Comparison of ENCODE assay signal across 21 cellular contexts in genomic region chr12:69886715-69887114, GRCh38.
DNase-seq lines count a peak whose midpoint lies in the region; ATAC-seq, FAIRE-seq and TF ChIP-seq lines count a peak whose summit lies in the region.
"Had no signal": no experiment of that assay in that cellular context is flagged by ENCODE, and none has a peak within 500 bp of the region (broad histone marks: within the 10 kb centered on the region; RNA-seq: fewer than 3 reads in every experiment).

No MANE protein-coding gene starts in this region.

- H4K20me1 ChIP-seq in keratinocyte (ENCODE audit: control insufficient read depth, extremely low read depth, insufficient read depth, low read length), result no peaks in the 10 kb centered on the region
- H4K20me1 ChIP-seq: BLaER1 treated with 17β-estradiol and CSF1 and Interleukin-3, amounts not matched to agents 10 nM and 100 nM had no signal

- H3K9me3 Mint-ChIP-seq in activated T-helper 1 cell treated with anti-CD3 and anti-CD28 coated beads, Interleukin-12 subunit alpha, Interleukin-12 subunit beta, Interleukin-2, Interleukin-4 antibody, amounts not matched to agents 30 ng/mL and 10 ng/mL and 1 ng/mL, durations not matched to agents 14 hours and 24 hours and 36 hours, result no peaks in the 10 kb centered on the region
- H3K9me3 Mint-ChIP-seq: CD8-positive, alpha-beta T cell; HFFc6; T-helper 1 cell treated with Interleukin-12 subunit alpha and Interleukin-12 subunit beta and Interleukin-4 antibody, amounts not matched to agents 30 μg/mL and 1 μg/mL, for 36 hours had no signal

- no peak for TF ChIP-seq CTCF in keratinocyte (optimal IDR thresholded peaks at IDR 0.05 in 1 of 3, IDR thresholded peaks at IDR 0.05 in 1 of 3, conservative IDR thresholded peaks at IDR 0.05 in 1 of 3; ENCODE audit: extremely low read depth in 1 of 3, insufficient read depth in 2 of 3, low read length in 3 of 3)

- H3K4me1 Mint-ChIP-seq in activated T-helper 1 cell treated with anti-CD3 and anti-CD28 coated beads, Interleukin-12 subunit alpha, Interleukin-12 subunit beta, Interleukin-2, Interleukin-4 antibody, amounts not matched to agents 30 ng/mL and 10 ng/mL and 1 ng/mL, durations not matched to agents 14 hours and 24 hours and 36 hours (ENCODE audit: low read depth), result no peaks in the 10 kb centered on the region

- intact Hi-C loops in activated T-helper 1 cell treated with anti-CD3 and anti-CD28 coated beads, Interleukin-12 subunit alpha, Interleukin-12 subunit beta, Interleukin-2, Interleukin-4 antibody, amounts not matched to agents 30 ng/mL and 10 ng/mL and 1 ng/mL, durations not matched to agents 14 hours and 24 hours and 36 hours (cut with micrococcal nuclease), result no loop called here

- H3K79me2 ChIP-seq in keratinocyte (ENCODE audit: control insufficient read depth, insufficient read depth, low read length), result no peaks in the 10 kb centered on the region

- DNase-seq in DMS 273 (lab: John Stamatoyannopoulos, UW; ENCODE audit: unreplicated experiment), result peak; percentile 32
- DNase-seq in DMS 273 treated with DMSO at 0.1 percent for 48 hours (lab: John Stamatoyannopoulos, UW), result no peak
- peak; percentile 65 for DNase-seq in NCI-H446 treated with DMSO at 0.1 percent for 48 hours (lab: John Stamatoyannopoulos, UW)
- DNase-seq in keratinocyte (ENCODE audit: low read depth, low spot score), result no peak
- no peak for DNase-seq in activated T-helper 1 cell treated with anti-CD3 and anti-CD28 coated beads, Interleukin-12 subunit alpha, Interleukin-12 subunit beta, Interleukin-2, Interleukin-4 antibody, amounts not matched to agents 30 ng/mL and 10 ng/mL and 1 ng/mL, durations not matched to agents 14 hours and 24 hours and 36 hours (ENCODE audit: low spot score)
- DNase-seq in effector CD4-positive, alpha-beta T cell, result no peak
- DNase-seq in AG08396 (ENCODE audit: low spot score), result no peak
- DNase-seq: ACHN; CD8-positive, alpha-beta T cell; EL; GF-D8; H9; HFFc6; IMR-90; NCI-H226; NCI-H82; PC-3 had no signal

- H3K27ac Mint-ChIP-seq in activated T-helper 1 cell treated with anti-CD3 and anti-CD28 coated beads, Interleukin-12 subunit alpha, Interleukin-12 subunit beta, Interleukin-2, Interleukin-4 antibody, amounts not matched to agents 30 ng/mL and 10 ng/mL and 1 ng/mL, durations not matched to agents 14 hours and 24 hours and 36 hours, result no peak overlapping the region
- H3K27ac Mint-ChIP-seq: CD8-positive, alpha-beta T cell; H9; HFFc6; T-helper 1 cell treated with Interleukin-12 subunit alpha and Interleukin-12 subunit beta and Interleukin-4 antibody, amounts not matched to agents 30 μg/mL and 1 μg/mL, for 36 hours had no signal

- H3K4me1 ChIP-seq in keratinocyte (ENCODE audit: control insufficient read depth, extremely low read depth, insufficient read depth, low read length), result no peaks in the 10 kb centered on the region

- no peaks in the 10 kb centered on the region for H3K27me3 Mint-ChIP-seq in activated T-helper 1 cell treated with anti-CD3 and anti-CD28 coated beads, Interleukin-12 subunit alpha, Interleukin-12 subunit beta, Interleukin-2, Interleukin-4 antibody, amounts not matched to agents 30 ng/mL and 10 ng/mL and 1 ng/mL, durations not matched to agents 14 hours and 24 hours and 36 hours (ENCODE audit: insufficient read depth)

- H3K4me2 ChIP-seq in keratinocyte (ENCODE audit: control insufficient read depth, extremely low read depth, insufficient read depth, low read depth, low read length), result no peak overlapping the region

- H3K36me3 ChIP-seq in keratinocyte (ENCODE audit: control insufficient read depth in 2 of 2, extremely low read depth in 1 of 2, insufficient read depth in 2 of 2, low read length in 2 of 2), result no peaks in the 10 kb centered on the region
- H3K36me3 ChIP-seq: BLaER1 treated with 17β-estradiol and CSF1 and Interleukin-3, amounts not matched to agents 10 nM and 100 nM had no signal

- H2AFZ ChIP-seq in keratinocyte (ENCODE audit: control insufficient read depth, low read length), result no peak overlapping the region

- dilution Hi-C loops in keratinocyte (cut with MboI; ENCODE audit: extremely low pct_ligation_motif_present, low sequenced_read_pairs), result no loop called here

- no peaks in the 10 kb centered on the region for H3K9me1 ChIP-seq in keratinocyte (ENCODE audit: control insufficient read depth, extremely low read depth, insufficient read depth, low read length)

- no peak for ATAC-seq in GM19023 (IDR thresholded peaks at IDR 0.05; ENCODE audit: unreplicated experiment)
- ATAC-seq: CD8-positive, alpha-beta T cell; PC-3 had no signal

- H3K9me3 ChIP-seq in keratinocyte (ENCODE audit: control insufficient read depth, low read depth, low read length), result no peaks in the 10 kb centered on the region
- H3K9me3 ChIP-seq: BLaER1 treated with 17β-estradiol and CSF1 and Interleukin-3, amounts not matched to agents 10 nM and 100 nM had no signal

- H3K27me3 ChIP-seq in keratinocyte (ENCODE audit: control insufficient read depth, extremely low read depth, insufficient read depth, low read length), result no peaks in the 10 kb centered on the region
- H3K27me3 ChIP-seq: BLaER1 treated with 17β-estradiol and CSF1 and Interleukin-3, amounts not matched to agents 10 nM and 100 nM had no signal

- peak; percentile 13 for FAIRE-seq in keratinocyte (lab: Jason Lieb, UNC)

- H3K36me3 Mint-ChIP-seq in activated T-helper 1 cell treated with anti-CD3 and anti-CD28 coated beads, Interleukin-12 subunit alpha, Interleukin-12 subunit beta, Interleukin-2, Interleukin-4 antibody, amounts not matched to agents 30 ng/mL and 10 ng/mL and 1 ng/mL, durations not matched to agents 14 hours and 24 hours and 36 hours (ENCODE audit: low read depth), result no peaks in the 10 kb centered on the region
- H3K36me3 Mint-ChIP-seq: CD8-positive, alpha-beta T cell had no signal

- no peak overlapping the region for H3K9ac ChIP-seq in keratinocyte (ENCODE audit: control insufficient read depth, extremely low read depth, insufficient read depth, low read length)
- H3K9ac ChIP-seq: BLaER1 treated with 17β-estradiol and CSF1 and Interleukin-3, amounts not matched to agents 10 nM and 100 nM had no signal

- no peak overlapping the region for H3K4me3 Mint-ChIP-seq in activated T-helper 1 cell treated with anti-CD3 and anti-CD28 coated beads, Interleukin-12 subunit alpha, Interleukin-12 subunit beta, Interleukin-2, Interleukin-4 antibody, amounts not matched to agents 30 ng/mL and 10 ng/mL and 1 ng/mL, durations not matched to agents 14 hours and 24 hours and 36 hours
- H3K4me3 Mint-ChIP-seq: CD8-positive, alpha-beta T cell; H9; HFFc6; T-helper 1 cell treated with Interleukin-12 subunit alpha and Interleukin-12 subunit beta and Interleukin-4 antibody, amounts not matched to agents 30 μg/mL and 1 μg/mL, for 36 hours had no signal

- no peak overlapping the region for H3K27ac ChIP-seq in keratinocyte (ENCODE audit: control insufficient read depth, insufficient read depth, low read length)
- H3K27ac ChIP-seq: 22Rv1; BLaER1 treated with 17β-estradiol and CSF1 and Interleukin-3, amounts not matched to agents 10 nM and 100 nM had no signal

- no peak overlapping the region for H3K4me3 ChIP-seq in keratinocyte (ENCODE audit: control insufficient read depth in 2 of 3, extremely low read depth in 1 of 3, insufficient read depth in 2 of 3, low read depth in 1 of 3, low read length in 3 of 3)
- H3K4me3 ChIP-seq: BLaER1 treated with 17β-estradiol and CSF1 and Interleukin-3, amounts not matched to agents 10 nM and 100 nM had no signal

Comparison
In these comparisons a context has a peak if more than half of its experiments do, and no peak if none do; other contexts are left out.
1. DNase-seq: peak in DMS 273 (single experiment) and NCI-H446 treated with DMSO at 0.1 percent for 48 hours (single experiment); none in DMS 273 treated with DMSO at 0.1 percent for 48 hours (single experiment), keratinocyte (single experiment), activated T-helper 1 cell treated with anti-CD3 and anti-CD28 coated beads, Interleukin-12 subunit alpha, Interleukin-12 subunit beta, Interleukin-2, Interleukin-4 antibody, amounts not matched to agents 30 ng/mL and 10 ng/mL and 1 ng/mL, durations not matched to agents 14 hours and 24 hours and 36 hours (single experiment), effector CD4-positive, alpha-beta T cell (single experiment) and AG08396 (single experiment).